In the genomic region with DNA sequence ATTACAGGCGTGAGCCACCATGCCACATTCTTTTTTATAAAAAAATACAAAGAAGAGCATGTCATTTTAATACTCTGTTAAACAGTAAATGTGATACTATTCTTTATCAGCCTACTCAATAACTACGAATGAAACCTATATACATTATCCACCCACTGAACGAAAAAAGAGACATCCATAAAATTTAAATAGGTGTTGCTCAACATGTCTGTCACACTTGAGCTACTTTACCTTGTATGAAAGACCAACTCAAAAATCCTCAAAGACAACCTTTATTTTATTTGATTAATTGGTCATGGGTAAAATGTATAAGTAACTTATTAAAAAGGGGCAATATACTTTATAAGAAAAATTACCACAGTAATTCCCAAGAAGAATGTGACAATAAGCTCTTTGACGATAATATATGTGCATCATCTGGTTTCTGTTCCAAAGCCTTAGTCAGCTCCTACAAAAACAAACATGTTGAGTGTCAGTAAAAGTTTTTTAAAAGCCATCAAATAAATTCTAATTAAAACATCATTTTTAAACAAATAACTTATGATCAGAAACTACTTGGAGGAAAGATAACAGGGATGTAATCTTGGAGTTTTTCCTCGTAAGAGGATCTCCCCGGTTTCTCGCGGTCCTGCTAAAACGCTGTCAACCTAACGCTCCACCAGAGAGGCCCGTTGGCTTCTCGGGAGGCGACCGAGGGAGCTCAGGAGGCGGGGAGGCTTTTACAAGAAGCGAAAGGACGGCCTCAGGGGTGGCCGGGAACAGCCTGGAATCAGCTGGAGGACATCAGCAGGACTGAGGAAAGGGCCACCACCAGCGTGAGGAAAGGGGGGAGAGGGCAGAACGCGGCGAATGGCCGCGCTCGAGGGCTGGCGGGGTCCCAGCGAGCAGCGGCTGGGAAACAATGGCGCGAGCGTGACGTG, we compare ENCODE assay signal across 8 cellular contexts.
DNase-seq lines count a peak whose midpoint lies in the region; ATAC-seq lines count a peak whose summit lies in the region.

No MANE protein-coding gene starts in this region.

- ATAC-seq in GM21390 (IDR thresholded peaks at IDR 0.05; ENCODE audit: unreplicated experiment) = peak; percentile 61

- DNase-seq in AML-193 (lab: John Stamatoyannopoulos, UW) (peak; percentile 16), NCI-H2029 treated with DMSO at 0.1 percent for 48 hours (lab: John Stamatoyannopoulos, UW) (peak; percentile 81), dedifferentiated amniotic fluid mesenchymal stem cell (ENCODE audit: extremely low spot score) (peak; percentile 26), kidney glomerular epithelial cell (lab: John Stamatoyannopoulos, UW) (peak; percentile 71)
- peak; percentile 17 to 20 for DNase-seq in activated CD4-positive, alpha-beta T cell treated with anti-CD3 and anti-CD28 coated beads for 4 hours
- DNase-seq in stimulated activated CD4-positive, alpha-beta T cell treated with anti-CD3 and anti-CD28 coated beads, Interleukin-12 subunit alpha, Interleukin-12 subunit beta, amount 100 ng/mL, for 24 hours (ENCODE audit: low read depth in 2 of 2) = peak; percentile 5 to 29
- no peak for DNase-seq in effector CD8-positive, alpha-beta T cell (lab: John Stamatoyannopoulos, UW)
